In the genomic region with DNA sequence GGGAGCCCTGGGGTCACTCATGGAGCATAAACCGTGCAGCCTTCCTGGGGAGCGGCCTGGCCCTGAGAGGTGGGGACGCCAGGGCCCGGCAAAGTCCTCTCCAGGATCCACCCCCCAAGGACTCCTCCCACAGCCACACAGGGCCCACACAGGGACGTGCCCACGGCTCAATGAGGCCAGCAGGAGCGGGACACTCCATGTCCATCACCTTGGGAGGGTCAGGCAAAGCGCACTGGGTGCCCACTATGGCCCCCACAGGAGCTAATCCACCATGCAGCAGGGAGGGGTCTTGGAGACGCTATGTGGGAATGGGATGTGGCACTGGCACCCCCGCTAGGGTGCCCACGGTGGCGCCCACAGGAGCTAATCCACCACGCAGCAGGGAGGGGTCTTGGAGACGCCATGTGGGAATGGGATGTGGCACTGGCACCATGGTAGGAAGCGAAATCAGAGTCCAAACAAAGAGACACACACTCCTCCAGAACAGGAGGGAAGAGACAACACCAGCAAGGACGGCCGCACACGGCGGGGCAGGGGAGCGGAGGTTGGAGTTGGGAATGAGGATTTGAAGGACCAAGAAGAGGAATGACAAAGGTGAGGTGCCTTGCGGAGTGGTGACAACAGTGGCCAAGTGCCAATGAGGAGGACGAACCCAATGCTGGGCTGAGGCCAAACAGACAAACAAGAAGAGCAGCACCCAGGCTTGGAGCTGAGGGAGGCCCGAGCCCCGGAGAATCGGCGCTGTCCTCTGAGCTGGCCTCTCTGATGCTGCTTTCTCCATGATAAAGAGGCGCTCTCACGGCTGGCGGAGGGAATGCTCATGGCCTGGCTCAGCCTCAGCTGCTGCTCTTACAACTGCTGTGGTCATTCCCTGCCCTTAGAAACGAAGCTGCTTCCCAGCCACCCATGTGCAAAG, we compare ENCODE assay signal across 1 cellular context.
TF ChIP-seq lines count a peak whose summit lies in the region.

No MANE protein-coding gene starts in this region.

TF ChIP-seq in K562, 482 proteins besides CTCF, POLR2A, EP300 and RAD21 (continued from another document):
- TF ChIP-seq ZNF507 (tag; conservative IDR thresholded peaks at IDR 0.05) (no peak), POLR2AphosphoS5 (IDR thresholded peaks at IDR 0.05; ENCODE audit: control insufficient read depth, insufficient read depth, low read depth, low read length) (no peak), CBX1 (IDR thresholded peaks at IDR 0.05; ENCODE audit: low read depth) (no peak), IFI16 (CRISPR knock-in tag; IDR thresholded peaks at IDR 0.05) (no peak)
- TF ChIP-seq, protein P1, sequence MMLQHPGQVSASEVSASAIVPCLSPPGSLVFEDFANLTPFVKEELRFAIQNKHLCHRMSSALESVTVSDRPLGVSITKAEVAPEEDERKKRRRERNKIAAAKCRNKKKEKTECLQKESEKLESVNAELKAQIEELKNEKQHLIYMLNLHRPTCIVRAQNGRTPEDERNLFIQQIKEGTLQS (IDR thresholded peaks at IDR 0.05), result no peak
- TF ChIP-seq, protein P1 (CRISPR knock-in tag; conservative IDR thresholded peaks at IDR 0.05), result no peak
TF ChIP-seq in K562: peak in this region for 0.
